Comparison of ENCODE assay signal across 9 cellular contexts in genomic region chr14:71586131-71586893, GRCh38.
DNase-seq lines count a peak whose midpoint lies in the region; ATAC-seq and TF ChIP-seq lines count a peak whose summit lies in the region.
"Had no signal": no experiment of that assay in that cellular context is flagged by ENCODE, and none has a peak within 500 bp of the region (broad histone marks: within the 10 kb centered on the region; RNA-seq: fewer than 3 reads in every experiment).

No MANE protein-coding gene starts in this region.

- TF ChIP-seq CTCF in AG04450 (IDR thresholded peaks at IDR 0.05; ENCODE audit: low read depth, low read length) (no peak), esophagus muscularis mucosa (IDR thresholded peaks at IDR 0.05) (no peak)

- peak overlapping the region; percentile 53 for H3K4me3 ChIP-seq in AG04450 (ENCODE audit: low read depth, low read length)
- H3K4me3 ChIP-seq in esophagus muscularis mucosa: peak overlapping the region; percentile 31 to 55 (median 42)
- peak overlapping the region; percentile 43 for H3K4me3 ChIP-seq in neuron (ENCODE audit: low read length)
- H3K4me3 ChIP-seq: SJCRH30 had no signal

- H3K27me3 ChIP-seq in AG04450 (ENCODE audit: control insufficient read depth, insufficient read depth, low read length) (no peaks in the 10 kb centered on the region), esophagus muscularis mucosa (no peaks in the 10 kb centered on the region), neuron (ENCODE audit: insufficient read depth, low read length) (no peaks in the 10 kb centered on the region)
- H3K27me3 ChIP-seq: SJCRH30 had no signal

- H3K4me1 Mint-ChIP-seq in naive thymus-derived CD8-positive, alpha-beta T cell: peaks cover 11 to 49% (median 31%) of the 10 kb centered on the region in 4 donors

- POLR2A ChIA-PET in AG04450 (lab: Yijun Ruan, JAX): interaction anchor here (0.7 kb wide), 1 partner anchor 421 kb away, joined by 3 read pairs; no protein-coding TSS in a partner anchor
- POLR2A ChIA-PET in naive thymus-derived CD8-positive, alpha-beta T cell (lab: Charles Lee): interaction anchor here (0.7 kb wide), 1 partner anchor 177 kb away, joined by 3 read pairs; no protein-coding TSS in a partner anchor

- no peaks in the 10 kb centered on the region for H3K27me3 Mint-ChIP-seq in naive thymus-derived CD8-positive, alpha-beta T cell

- TF ChIP-seq POLR2A in esophagus muscularis mucosa (IDR thresholded peaks at IDR 0.05; ENCODE audit: low read depth): no peak

- intact Hi-C loops in esophagus muscularis mucosa (cut with DNase I): loop anchor here (5.0 kb wide), 1 partner anchor 264 kb away; the partner anchor contains the start of gene SIPA1L1

- H3K9me3 ChIP-seq in AG04450 (ENCODE audit: control insufficient read depth, insufficient read depth, low read length): no peaks in the 10 kb centered on the region
- no peaks in the 10 kb centered on the region for H3K9me3 ChIP-seq in esophagus muscularis mucosa
- no peaks in the 10 kb centered on the region for H3K9me3 ChIP-seq in neuron (ENCODE audit: low read length)
- H3K9me3 ChIP-seq: SJCRH30 had no signal

- CTCF ChIA-PET in AG04450 (lab: Charles Lee): interaction anchor here (0.7 kb wide), 1 partner anchor 448 kb away, joined by 3 read pairs; no protein-coding TSS in a partner anchor

- 13% methylated on average over 14 of the region's 14 CpGs for WGBS in esophagus muscularis mucosa

- H3K27ac ChIP-seq in AG04450 (ENCODE audit: low read depth, low read length) (peak overlapping the region; percentile 32), esophagus muscularis mucosa (replicated peaks in 1 of 4) (peak overlapping the region; percentile 37 to 65 (median 56))
- H3K27ac ChIP-seq: SJCRH30 had no signal

- no peak for TF ChIP-seq EP300 in esophagus muscularis mucosa (IDR thresholded peaks at IDR 0.05)

- peak overlapping the region; percentile 13 for H2AFZ ChIP-seq in neuron (ENCODE audit: low read depth, low read length)

- ATAC-seq in GM18858 (IDR thresholded peaks at IDR 0.05; ENCODE audit: unreplicated experiment) (no peak), HG03095 (IDR thresholded peaks at IDR 0.05; ENCODE audit: unreplicated experiment) (no peak)
- no peak for ATAC-seq in naive thymus-derived CD8-positive, alpha-beta T cell

- H3K36me3 ChIP-seq in esophagus muscularis mucosa (no peaks in the 10 kb centered on the region), neuron (ENCODE audit: insufficient read depth, low read length) (no peaks in the 10 kb centered on the region)
- H3K36me3 ChIP-seq: SJCRH30 had no signal

- peak overlapping the region in 2 of 10 donors; percentile 9 to 47 for H3K27ac Mint-ChIP-seq in naive thymus-derived CD8-positive, alpha-beta T cell

- peaks cover 0 to 12% (median 0%) of the 10 kb centered on the region in 3 donors for H3K36me3 Mint-ChIP-seq in naive thymus-derived CD8-positive, alpha-beta T cell

- no peaks in the 10 kb centered on the region for H3K9me3 Mint-ChIP-seq in naive thymus-derived CD8-positive, alpha-beta T cell

- H3K4me1 ChIP-seq in esophagus muscularis mucosa (peaks cover 10 to 37% (median 30%) of the 10 kb centered on the region in 4 donors), neuron (ENCODE audit: insufficient read depth, low read length) (peaks cover 21% of the 10 kb centered on the region)

- DNase-seq in AG04450 (ENCODE audit: low read depth, low spot score): no peak
- DNase-seq in NCI-H146 treated with DMSO at 0.1 percent for 48 hours (lab: John Stamatoyannopoulos, UW; ENCODE audit: unreplicated experiment): peak; percentile 25
- no peak for DNase-seq in esophagus muscularis mucosa (ENCODE audit: extremely low spot score)
- no peak for DNase-seq in DMS53 treated with DMSO at 0.1 percent for 48 hours (lab: John Stamatoyannopoulos, UW; ENCODE audit: unreplicated experiment)
- DNase-seq in naive thymus-derived CD8-positive, alpha-beta T cell: no peak
- DNase-seq: SJCRH30 had no signal

- H3K4me3 Mint-ChIP-seq in naive thymus-derived CD8-positive, alpha-beta T cell: peak overlapping the region in 2 of 10 donors; percentile 3 to 10
